In genomic region chrX:45769919-45770582, GRCh38 we compare ENCODE assay signal across 8 cellular contexts.
DNase-seq lines count a peak whose midpoint lies in the region; ATAC-seq and TF ChIP-seq lines count a peak whose summit lies in the region.

No MANE protein-coding gene starts in this region.

- H3K27me3 ChIP-seq in adrenal gland = no peaks in the 10 kb centered on the region
- H3K27me3 ChIP-seq in hepatocyte = no peaks in the 10 kb centered on the region
- H3K27me3 ChIP-seq in smooth muscle cell (ENCODE audit: low read depth) = no peaks in the 10 kb centered on the region

- ATAC-seq in HG02588 (IDR thresholded peaks at IDR 0.05; ENCODE audit: unreplicated experiment) = peak; percentile 87

- intact Hi-C loops in adrenal gland (cut with DNase I) = loop anchor here in 1 of 2 donors (10.0 kb wide), 1 partner anchor 255 kb away; no protein-coding TSS in a partner anchor

- H3K9me2 ChIP-seq in hepatocyte (replicated peaks; ENCODE audit: insufficient read depth) = no peaks in the 10 kb centered on the region

- H4K20me1 ChIP-seq in hepatocyte (ENCODE audit: insufficient read depth, poor library complexity, severe bottlenecking) (no peaks in the 10 kb centered on the region), smooth muscle cell (ENCODE audit: low read depth) (peaks cover 37% of the 10 kb centered on the region)

- no peaks in the 10 kb centered on the region for H3K9me3 ChIP-seq in adrenal gland (replicated peaks in 1 of 3)
- H3K9me3 ChIP-seq in hepatocyte (ENCODE audit: low read depth) = no peaks in the 10 kb centered on the region
- H3K9me3 ChIP-seq in smooth muscle cell (replicated peaks; ENCODE audit: low read depth) = no peaks in the 10 kb centered on the region

- H3K36me3 ChIP-seq in adrenal gland (replicated peaks in 1 of 2) (no peaks in the 10 kb centered on the region), hepatocyte (replicated peaks; ENCODE audit: insufficient read depth, low read depth) (no peaks in the 10 kb centered on the region), smooth muscle cell (ENCODE audit: low read depth) (no peaks in the 10 kb centered on the region)

- H2AFZ ChIP-seq in hepatocyte (no peak overlapping the region), smooth muscle cell (ENCODE audit: low read depth) (no peak overlapping the region)

- TF ChIP-seq CTCF in adrenal gland (IDR thresholded peaks at IDR 0.05) (no peak), hepatocyte (IDR thresholded peaks at IDR 0.05; ENCODE audit: poor library complexity) (no peak), smooth muscle cell (IDR thresholded peaks at IDR 0.05; ENCODE audit: borderline replicate concordance, insufficient read depth, poor library complexity, severe bottlenecking) (no peak)

- H3K4me2 ChIP-seq in hepatocyte = peak overlapping the region; percentile 67
- H3K4me2 ChIP-seq in smooth muscle cell = peak overlapping the region; percentile 84

- H3K4me1 ChIP-seq in adrenal gland (replicated peaks in 1 of 2) (peaks cover 0 to 6% of the 10 kb centered on the region in 2 donors), hepatocyte (ENCODE audit: insufficient read depth) (peaks cover 11% of the 10 kb centered on the region), smooth muscle cell (ENCODE audit: low read depth) (peaks cover 9% of the 10 kb centered on the region)

- DNase-seq in activated naive CD4-positive, alpha-beta T cell treated with Interleukin-2 at 50 U/mL for 16 hours = peak; percentile 60
- no peak for DNase-seq in activated naive CD4-positive, alpha-beta T cell (lab: John Stamatoyannopoulos, UW)
- DNase-seq in NOMO-1 (lab: John Stamatoyannopoulos, UW; ENCODE audit: unreplicated experiment in 2 of 2) = peak; percentile 91 to 95
- peak; percentile 33 to 73 (median 58) for DNase-seq in adrenal gland
- peak; percentile 76 for DNase-seq in hepatocyte (ENCODE audit: low spot score)
- peak; percentile 14 for DNase-seq in smooth muscle cell (lab: John Stamatoyannopoulos, UW; ENCODE audit: unreplicated experiment)
- no peak for DNase-seq in NCI-H1105 (lab: John Stamatoyannopoulos, UW)

- TF ChIP-seq POLR2A in adrenal gland (IDR thresholded peaks at IDR 0.05) = peak in 1 of 2 donors; percentile 29

- H3K9ac ChIP-seq in smooth muscle cell (ENCODE audit: low read depth) = peak overlapping the region; percentile 85

- peak overlapping the region in 3 of 5 donors; percentile 55 to 80 (median 72) for H3K27ac ChIP-seq in adrenal gland
- peak overlapping the region; percentile 91 for H3K27ac ChIP-seq in hepatocyte
- H3K27ac ChIP-seq in smooth muscle cell (ENCODE audit: low read depth) = peak overlapping the region; percentile 85

- H3K4me3 ChIP-seq in adrenal gland = peak overlapping the region in 1 of 4 donors; percentile 48
- peak overlapping the region; percentile 34 for H3K4me3 ChIP-seq in hepatocyte
- peak overlapping the region; percentile 58 for H3K4me3 ChIP-seq in smooth muscle cell

- H3K79me2 ChIP-seq in hepatocyte (peaks cover 45% of the 10 kb centered on the region), smooth muscle cell (ENCODE audit: low read depth) (peaks cover 79% of the 10 kb centered on the region)

- no peaks in the 10 kb centered on the region for H3F3A ChIP-seq in smooth muscle cell (ENCODE audit: low read depth)

- 35 to 59% (median 39%) methylated on average over 4 to 13 of the region's 13 CpGs for WGBS in adrenal gland, 4 donors
- 51% methylated on average over 13 of the region's 13 CpGs for WGBS in hepatocyte (ENCODE audit: low lambda C conversion rate, missing lambda C conversion rate)
- 50% methylated on average over 13 of the region's 13 CpGs for WGBS in smooth muscle cell (ENCODE audit: low lambda C conversion rate)

Comparison
In these comparisons a context has a peak if more than half of its experiments do, and no peak if none do; other contexts are left out.
1. DNase-seq: peak in activated naive CD4-positive, alpha-beta T cell treated with Interleukin-2 at 50 U/mL for 16 hours (single experiment), NOMO-1 (2 of 2), adrenal gland (7 of 7), hepatocyte (single experiment) and smooth muscle cell (single experiment); none in activated naive CD4-positive, alpha-beta T cell (0 of 4) and NCI-H1105 (single experiment).
2. Peak in every context shown above with its lines, with median percentiles within 50 percentile points of each other: H3K27ac ChIP-seq.